28 cellular contexts compared by ENCODE assay signal in the genomic region with DNA sequence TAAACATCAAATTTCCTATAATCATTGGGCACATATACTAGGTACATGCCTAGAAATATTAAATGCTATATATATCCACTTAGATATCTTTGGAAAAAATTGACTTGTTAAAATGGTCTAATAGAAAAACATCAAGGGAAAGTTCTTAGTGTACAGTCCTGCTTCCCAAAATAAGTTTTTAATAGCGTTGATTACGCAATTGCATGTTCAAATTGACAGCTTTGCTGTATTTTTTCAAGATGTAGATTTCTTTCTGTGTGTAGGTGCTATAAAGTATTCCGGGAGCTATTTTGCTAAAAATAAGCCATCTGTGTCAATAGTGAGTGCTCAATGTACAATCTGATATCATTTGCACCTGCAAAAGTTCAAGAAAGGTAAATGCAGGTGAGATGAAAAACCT.
"Had no signal": no experiment of that assay in that cellular context is flagged by ENCODE, and none has a peak within 500 bp of the region (broad histone marks: within the 10 kb centered on the region; RNA-seq: fewer than 3 reads in every experiment).

No MANE protein-coding gene starts in this region.

- H3K27ac ChIP-seq: left lung, lower lobe of right lung, neural progenitor cell, neutrophil, parathyroid adenoma, sigmoid colon, spleen, suprapubic skin, thoracic aorta, tibial artery, upper lobe of right lung had no signal

- FAIRE-seq: kidney, small intestine, urothelium cell line had no signal

- H3K4me1 Mint-ChIP-seq: naive thymus-derived CD8-positive, alpha-beta T cell; nephron had no signal

- DNase-seq: hippocampal formation; kidney; left colon; left lung; lower lobe of right lung; mammary epithelial cell; mesenchymal stem cell; naive thymus-derived CD8-positive, alpha-beta T cell; occipital lobe; retina; right cardiac atrium; sigmoid colon; small intestine; spleen; stimulated activated CD4-positive, alpha-beta T cell treated with anti-CD3 and anti-CD28 coated beads, Interleukin-4, amount 100 ng/mL, for 24 hours; stimulated activated naive CD4-positive, alpha-beta T cell; tibial artery; trophoblast cell; upper lobe of right lung had no signal

- H3K79me2 ChIP-seq: parathyroid adenoma had no signal

- H3K36me3 Mint-ChIP-seq: naive thymus-derived CD8-positive, alpha-beta T cell; neural progenitor cell; stimulated activated effector memory CD8-positive, alpha-beta T cell treated with anti-CD3 and anti-CD28 coated beads, Interleukin-12 subunit alpha, Interleukin-12 subunit beta, amount 100 ng/mL, for 72 hours had no signal

- H3K9me3 ChIP-seq: lower lobe of right lung, neutrophil, sigmoid colon, suprapubic skin, thoracic aorta, tibial artery, upper lobe of right lung had no signal

- H2AFZ ChIP-seq: neural progenitor cell, parathyroid adenoma had no signal

- H3K36me3 ChIP-seq: left lung, lower lobe of right lung, neural progenitor cell, neutrophil, sigmoid colon, spleen, suprapubic skin, thoracic aorta, tibial artery, upper lobe of right lung had no signal

- H3K4me1 ChIP-seq: left lung, lower lobe of right lung, neural progenitor cell, parathyroid adenoma, sigmoid colon, spleen, suprapubic skin, upper lobe of right lung had no signal

- H3K27ac Mint-ChIP-seq: naive thymus-derived CD8-positive, alpha-beta T cell; nephron; neural progenitor cell; stimulated activated effector memory CD8-positive, alpha-beta T cell treated with anti-CD3 and anti-CD28 coated beads, Interleukin-12 subunit alpha, Interleukin-12 subunit beta, amount 100 ng/mL, for 72 hours; stimulated activated naive CD8-positive, alpha-beta T cell treated with anti-CD3 and anti-CD28 coated beads, Interleukin-15, Interleukin-2, amounts not matched to agents 100 ng/mL and 50 ng/mL, for 24 hours had no signal

- H3K9me3 Mint-ChIP-seq: naive thymus-derived CD8-positive, alpha-beta T cell; nephron; neural progenitor cell; stimulated activated effector memory CD8-positive, alpha-beta T cell treated with anti-CD3 and anti-CD28 coated beads, Interleukin-12 subunit alpha, Interleukin-12 subunit beta, amount 100 ng/mL, for 72 hours; stimulated activated naive CD8-positive, alpha-beta T cell treated with anti-CD3 and anti-CD28 coated beads, Interleukin-15, Interleukin-2, amounts not matched to agents 100 ng/mL and 50 ng/mL, for 24 hours had no signal

- H3K4me3 ChIP-seq: left lung, lower lobe of right lung, neural progenitor cell, sigmoid colon, spleen, suprapubic skin, thoracic aorta, tibial artery, upper lobe of right lung had no signal

- H3K27me3 ChIP-seq: left lung, neural progenitor cell, neutrophil, sigmoid colon, spleen, suprapubic skin, tibial artery, upper lobe of right lung had no signal

- H3K4me2 ChIP-seq: neural progenitor cell had no signal

- H3K9ac ChIP-seq: neural progenitor cell, parathyroid adenoma had no signal

- ATAC-seq: left colon; left lung; lower lobe of right lung; naive thymus-derived CD8-positive, alpha-beta T cell; right cardiac atrium; stimulated activated effector memory CD8-positive, alpha-beta T cell treated with anti-CD3 and anti-CD28 coated beads, Interleukin-12 subunit alpha, Interleukin-12 subunit beta, amount 100 ng/mL, for 72 hours; upper lobe of right lung had no signal

- H3K4me3 Mint-ChIP-seq: naive thymus-derived CD8-positive, alpha-beta T cell; nephron; neural progenitor cell; stimulated activated effector memory CD8-positive, alpha-beta T cell treated with anti-CD3 and anti-CD28 coated beads, Interleukin-12 subunit alpha, Interleukin-12 subunit beta, amount 100 ng/mL, for 72 hours; stimulated activated naive CD8-positive, alpha-beta T cell treated with anti-CD3 and anti-CD28 coated beads, Interleukin-15, Interleukin-2, amounts not matched to agents 100 ng/mL and 50 ng/mL, for 24 hours had no signal
